18 cellular contexts compared by ENCODE assay signal in genomic region chr2:220279372-220279771, GRCh38.
DNase-seq lines count a peak whose midpoint lies in the region; TF ChIP-seq lines count a peak whose summit lies in the region.
"Had no signal": no experiment of that assay in that cellular context is flagged by ENCODE, and none has a peak within 500 bp of the region (broad histone marks: within the 10 kb centered on the region; RNA-seq: fewer than 3 reads in every experiment).

No MANE protein-coding gene starts in this region.

- H3K9me3 Mint-ChIP-seq in HFFc6 (no peaks in the 10 kb centered on the region), CD14-positive monocyte (peaks cover 0 to 8% (median 2%) of the 10 kb centered on the region in 7 donors)
- H3K9me3 Mint-ChIP-seq: T-helper 1 cell treated with Interleukin-12 subunit alpha and Interleukin-12 subunit beta and Interleukin-4 antibody, amounts not matched to agents 30 μg/mL and 1 μg/mL, for 36 hours had no signal

- H3K4me1 ChIP-seq in ACC112 (ENCODE audit: control insufficient read depth, insufficient read depth, low read length, unreplicated experiment) (peaks cover 62% of the 10 kb centered on the region), adipocyte (ENCODE audit: control insufficient read depth, insufficient read depth, low read length) (peaks cover 63% of the 10 kb centered on the region)

- TF ChIP-seq CTCF in HFFc6 (IDR thresholded peaks at IDR 0.05) (no peak), CD14-positive monocyte (IDR thresholded peaks at IDR 0.05) (no peak)

- no peaks in the 10 kb centered on the region for H3K27me3 Mint-ChIP-seq in HFFc6 (ENCODE audit: insufficient read depth)
- H3K27me3 Mint-ChIP-seq in CD14-positive monocyte (ENCODE audit: low read depth in 3 of 3) = peaks cover 0 to 4% (median 2%) of the 10 kb centered on the region in 3 donors

- peak; percentile 95 for DNase-seq in HFFc6
- DNase-seq in adipocyte (ENCODE audit: low read depth) = peak; percentile 38
- peak; percentile 79 for DNase-seq in glomerular visceral epithelial cell (ENCODE audit: extremely low spot score)
- DNase-seq in CD14-positive monocyte (ENCODE audit: low spot score) = no peak
- DNase-seq in NCI-H146 treated with DMSO at 0.1 percent for 48 hours (lab: John Stamatoyannopoulos, UW; ENCODE audit: unreplicated experiment) = no peak
- DNase-seq in NOMO-1 treated with dmso at 0.1 percent for 144 hours (lab: John Stamatoyannopoulos, UW; ENCODE audit: unreplicated experiment) = no peak
- DNase-seq in NCI-H128 (lab: John Stamatoyannopoulos, UW; ENCODE audit: unreplicated experiment) = no peak
- DNase-seq: activated CD4-positive, alpha-beta T cell treated with anti-CD3 and anti-CD28 coated beads, Interleukin-2, amount 50 U/mL, for 4 hours; AML-193; NCI-H1092 treated with DMSO at 0.1 percent for 48 hours; NCI-H446; OCI-M1; posterior cingulate gyrus; stimulated activated CD8-positive, alpha-beta memory T cell treated with anti-CD3 and anti-CD28 coated beads, Interleukin-4, amount 100 ng/mL, for 48 hours had no signal

- H3K27ac Mint-ChIP-seq in HFFc6 (peak overlapping the region; percentile 96), CD14-positive monocyte (no peak overlapping the region)
- H3K27ac Mint-ChIP-seq: T-helper 1 cell treated with Interleukin-12 subunit alpha and Interleukin-12 subunit beta and Interleukin-4 antibody, amounts not matched to agents 30 μg/mL and 1 μg/mL, for 36 hours had no signal

- H3K9me3 ChIP-seq in adipocyte (ENCODE audit: control insufficient read depth, low read length) = no peaks in the 10 kb centered on the region
- H3K9me3 ChIP-seq: tibial nerve had no signal

- intact Hi-C loops in CD14-positive monocyte (cut with micrococcal nuclease) = no loop called here

- H3K4me3 Mint-ChIP-seq in HFFc6 (peak overlapping the region; percentile 55), CD14-positive monocyte (no peak overlapping the region)
- H3K4me3 Mint-ChIP-seq: T-helper 1 cell treated with Interleukin-12 subunit alpha and Interleukin-12 subunit beta and Interleukin-4 antibody, amounts not matched to agents 30 μg/mL and 1 μg/mL, for 36 hours had no signal

- H3K36me3 ChIP-seq in ACC112 (ENCODE audit: insufficient read depth, low read length) (no peaks in the 10 kb centered on the region), adipocyte (ENCODE audit: control insufficient read depth, insufficient read depth, low read length, severe bottlenecking) (no peaks in the 10 kb centered on the region)
- H3K36me3 ChIP-seq: cardiac muscle cell, tibial nerve had no signal

- no peaks in the 10 kb centered on the region for H3K79me2 ChIP-seq in ACC112 (ENCODE audit: control insufficient read depth, insufficient read depth, low read length, unreplicated experiment)

- peak overlapping the region; percentile 58 for H3K9ac ChIP-seq in adipocyte (ENCODE audit: low read length)

- H3K4me1 Mint-ChIP-seq in HFFc6 (ENCODE audit: low read depth) = peaks cover 86% of the 10 kb centered on the region
- no peaks in the 10 kb centered on the region for H3K4me1 Mint-ChIP-seq in CD14-positive monocyte

- H3K27ac ChIP-seq in ACC112 (ENCODE audit: low read depth, low read length) = peak overlapping the region; percentile 96
- H3K27ac ChIP-seq: cardiac muscle cell, tibial nerve had no signal

- H2AFZ ChIP-seq in ACC112 (ENCODE audit: low read length, unreplicated experiment) = peak overlapping the region; percentile 43

- H3K27me3 ChIP-seq in ACC112 (ENCODE audit: insufficient read depth, low read length) = no peaks in the 10 kb centered on the region
- H3K27me3 ChIP-seq in adipocyte (replicated peaks; ENCODE audit: control insufficient read depth, insufficient read depth, low read length) = no peaks in the 10 kb centered on the region
- H3K27me3 ChIP-seq: cardiac muscle cell, tibial nerve had no signal

- H3K36me3 Mint-ChIP-seq in HFFc6 (ENCODE audit: low read depth) = no peaks in the 10 kb centered on the region
- no peaks in the 10 kb centered on the region for H3K36me3 Mint-ChIP-seq in CD14-positive monocyte

- peak overlapping the region; percentile 61; the same call in 1 of the 2 replicates for H3K4me3 ChIP-seq in ACC112 (ENCODE audit: low read depth, low read length)
- H3K4me3 ChIP-seq in adipocyte (ENCODE audit: low read length) = no peak overlapping the region
- H3K4me3 ChIP-seq: cardiac muscle cell, tibial nerve had no signal

Comparison
In these comparisons a context has a peak if more than half of its experiments do, and no peak if none do; other contexts are left out.
1. DNase-seq: peak in HFFc6 (single experiment), adipocyte (single experiment) and glomerular visceral epithelial cell (single experiment); none in CD14-positive monocyte (single experiment), NCI-H146 treated with DMSO at 0.1 percent for 48 hours (single experiment), NOMO-1 treated with dmso at 0.1 percent for 144 hours (single experiment) and NCI-H128 (single experiment).